In genomic region chr2:132167100-132167499, GRCh38 we compare ENCODE assay signal across 14 cellular contexts. TPM values are rescaled to one million over a fixed set of nuclear protein-coding genes. Genes with fewer than 3 reads are reported as not detected.
"Had no signal": no experiment of that assay in that cellular context is flagged by ENCODE, and none has a peak within 500 bp of the region (broad histone marks: within the 10 kb centered on the region; RNA-seq: fewer than 3 reads in every experiment).

No MANE protein-coding gene starts in this region.

RNA-seq across cellular contexts. Expression of gene ANKRD30BL, which starts 5.3 kb away (rescaled TPM):
- total RNA-seq: activated B cell treated with CpG ODN at 0.5 μM for 24 hours; activated CD4-positive, alpha-beta memory T cell treated with anti-CD3 and anti-CD28 coated beads for 36 hours; activated CD4-positive, alpha-beta memory T cell treated with anti-CD3 and anti-CD28 coated beads, Interleukin-2, amount 10 ng/mL, durations not matched to agents 7 days and 5 days; activated CD4-positive, alpha-beta T cell treated with anti-CD3 and anti-CD28 coated beads for 36 hours; activated CD4-positive, alpha-beta T cell treated with anti-CD3 and anti-CD28 coated beads, Interleukin-2, amount 10 ng/mL, durations not matched to agents 24 days and 14 days; activated CD4-positive, alpha-beta T cell treated with anti-CD3 and anti-CD28 coated beads, Interleukin-2, amount 10 ng/mL, durations not matched to agents 7 days and 5 days; activated CD8-positive, alpha-beta memory T cell treated with anti-CD3 and anti-CD28 coated beads for 36 hours; activated CD8-positive, alpha-beta memory T cell treated with anti-CD3 and anti-CD28 coated beads, Interleukin-2, amount 10 ng/mL, durations not matched to agents 7 days and 5 days; activated CD8-positive, alpha-beta T cell treated with anti-CD3 and anti-CD28 coated beads for 36 hours; activated CD8-positive, alpha-beta T cell treated with anti-CD3 and anti-CD28 coated beads, Interleukin-2, amount 10 ng/mL, durations not matched to agents 7 days and 5 days; T-cell; T-helper 1 cell treated with Interleukin-12 subunit alpha and Interleukin-12 subunit beta and Interleukin-4 antibody, amounts not matched to agents 30 ng/mL and 1 ng/mL, for 36 hours; T-helper 17 cell; T-helper 2 cell treated with Interferon-gamma antibody and Interleukin-4, amounts not matched to agents 100 ng/mL and 5 ng/mL, for 36 hours had no signal
